2 cellular contexts compared by ENCODE assay signal in the genomic region with DNA sequence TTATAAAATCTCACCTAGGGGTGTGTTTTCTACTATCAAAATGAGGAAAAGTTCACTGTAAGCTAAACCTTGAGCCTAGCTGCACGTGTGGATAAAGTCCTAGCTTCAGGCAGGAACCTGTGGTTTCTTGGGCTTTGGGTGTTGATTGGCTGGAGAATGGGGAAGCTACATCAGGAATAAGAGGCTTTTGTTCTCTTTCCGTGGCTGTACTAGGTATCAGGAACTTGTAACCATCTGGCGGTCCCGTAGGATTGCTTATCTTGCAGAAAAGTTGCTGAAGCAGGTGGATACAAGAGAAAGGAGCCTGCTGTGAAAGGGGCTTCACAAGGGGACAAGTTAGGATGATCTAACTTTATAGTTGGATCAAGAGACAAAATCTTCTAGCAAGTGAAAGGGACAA.
TF ChIP-seq lines count a peak whose summit lies in the region.

No MANE protein-coding gene starts in this region.

TF ChIP-seq in SK-N-SH, 30 proteins besides CTCF, POLR2A, EP300 and RAD21 (continued from another document):
- TF ChIP-seq, protein P1, sequence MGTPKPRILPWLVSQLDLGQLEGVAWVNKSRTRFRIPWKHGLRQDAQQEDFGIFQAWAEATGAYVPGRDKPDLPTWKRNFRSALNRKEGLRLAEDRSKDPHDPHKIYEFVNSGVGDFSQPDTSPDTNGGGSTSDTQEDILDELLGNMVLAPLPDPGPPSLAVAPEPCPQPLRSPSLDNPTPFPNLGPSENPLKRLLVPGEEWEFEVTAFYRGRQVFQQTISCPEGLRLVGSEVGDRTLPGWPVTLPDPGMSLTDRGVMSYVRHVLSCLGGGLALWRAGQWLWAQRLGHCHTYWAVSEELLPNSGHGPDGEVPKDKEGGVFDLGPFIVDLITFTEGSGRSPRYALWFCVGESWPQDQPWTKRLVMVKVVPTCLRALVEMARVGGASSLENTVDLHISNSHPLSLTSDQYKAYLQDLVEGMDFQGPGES (IDR thresholded peaks at IDR 0.05; ENCODE audit: low read depth, low read length) = no peak
- TF ChIP-seq TAF1 (IDR thresholded peaks at IDR 0.05; ENCODE audit: borderline replicate concordance, low read depth, low read length) = no peak
- TF ChIP-seq, protein P2, sequence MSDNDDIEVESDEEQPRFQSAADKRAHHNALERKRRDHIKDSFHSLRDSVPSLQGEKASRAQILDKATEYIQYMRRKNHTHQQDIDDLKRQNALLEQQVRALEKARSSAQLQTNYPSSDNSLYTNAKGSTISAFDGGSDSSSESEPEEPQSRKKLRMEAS (IDR thresholded peaks at IDR 0.05; ENCODE audit: low read depth) = no peak
- TF ChIP-seq GABPA (IDR thresholded peaks at IDR 0.05; ENCODE audit: low read depth) = no peak
- TF ChIP-seq RXRA (IDR thresholded peaks at IDR 0.05; ENCODE audit: borderline replicate concordance, low read depth) = no peak
- TF ChIP-seq, protein P3, sequence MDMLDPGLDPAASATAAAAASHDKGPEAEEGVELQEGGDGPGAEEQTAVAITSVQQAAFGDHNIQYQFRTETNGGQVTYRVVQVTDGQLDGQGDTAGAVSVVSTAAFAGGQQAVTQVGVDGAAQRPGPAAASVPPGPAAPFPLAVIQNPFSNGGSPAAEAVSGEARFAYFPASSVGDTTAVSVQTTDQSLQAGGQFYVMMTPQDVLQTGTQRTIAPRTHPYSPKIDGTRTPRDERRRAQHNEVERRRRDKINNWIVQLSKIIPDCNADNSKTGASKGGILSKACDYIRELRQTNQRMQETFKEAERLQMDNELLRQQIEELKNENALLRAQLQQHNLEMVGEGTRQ (IDR thresholded peaks at IDR 0.05; ENCODE audit: borderline replicate concordance, low read depth, low read length) = no peak
- TF ChIP-seq FOXM1 (IDR thresholded peaks at IDR 0.05; ENCODE audit: low read depth) = no peak
- no peak for TF ChIP-seq GATA2 (CRISPR knock-in tag; IDR thresholded peaks at IDR 0.05)
- TF ChIP-seq YY1 (IDR thresholded peaks at IDR 0.05; ENCODE audit: low read depth) = no peak
- TF ChIP-seq, protein P4, sequence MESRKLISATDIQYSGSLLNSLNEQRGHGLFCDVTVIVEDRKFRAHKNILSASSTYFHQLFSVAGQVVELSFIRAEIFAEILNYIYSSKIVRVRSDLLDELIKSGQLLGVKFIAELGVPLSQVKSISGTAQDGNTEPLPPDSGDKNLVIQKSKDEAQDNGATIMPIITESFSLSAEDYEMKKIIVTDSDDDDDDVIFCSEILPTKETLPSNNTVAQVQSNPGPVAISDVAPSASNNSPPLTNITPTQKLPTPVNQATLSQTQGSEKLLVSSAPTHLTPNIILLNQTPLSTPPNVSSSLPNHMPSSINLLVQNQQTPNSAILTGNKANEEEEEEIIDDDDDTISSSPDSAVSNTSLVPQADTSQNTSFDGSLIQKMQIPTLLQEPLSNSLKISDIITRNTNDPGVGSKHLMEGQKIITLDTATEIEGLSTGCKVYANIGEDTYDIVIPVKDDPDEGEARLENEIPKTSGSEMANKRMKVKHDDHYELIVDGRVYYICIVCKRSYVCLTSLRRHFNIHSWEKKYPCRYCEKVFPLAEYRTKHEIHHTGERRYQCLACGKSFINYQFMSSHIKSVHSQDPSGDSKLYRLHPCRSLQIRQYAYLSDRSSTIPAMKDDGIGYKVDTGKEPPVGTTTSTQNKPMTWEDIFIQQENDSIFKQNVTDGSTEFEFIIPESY (IDR thresholded peaks at IDR 0.05; ENCODE audit: borderline replicate concordance, low read depth) = no peak
- TF ChIP-seq TEAD4 (IDR thresholded peaks at IDR 0.05; ENCODE audit: borderline replicate concordance, insufficient read depth) = no peak
- TF ChIP-seq, protein P5, sequence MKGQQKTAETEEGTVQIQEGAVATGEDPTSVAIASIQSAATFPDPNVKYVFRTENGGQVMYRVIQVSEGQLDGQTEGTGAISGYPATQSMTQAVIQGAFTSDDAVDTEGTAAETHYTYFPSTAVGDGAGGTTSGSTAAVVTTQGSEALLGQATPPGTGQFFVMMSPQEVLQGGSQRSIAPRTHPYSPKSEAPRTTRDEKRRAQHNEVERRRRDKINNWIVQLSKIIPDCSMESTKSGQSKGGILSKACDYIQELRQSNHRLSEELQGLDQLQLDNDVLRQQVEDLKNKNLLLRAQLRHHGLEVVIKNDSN (IDR thresholded peaks at IDR 0.05; ENCODE audit: borderline replicate concordance, low read depth) = no peak
- no peak for TF ChIP-seq ELF1 (IDR thresholded peaks at IDR 0.05)
- no peak for TF ChIP-seq MXI1 (IDR thresholded peaks at IDR 0.05; ENCODE audit: low read depth, low read length)
- TF ChIP-seq MEF2A (IDR thresholded peaks at IDR 0.05; ENCODE audit: borderline replicate concordance, low read depth) = no peak
- TF ChIP-seq FOSL2 (IDR thresholded peaks at IDR 0.05; ENCODE audit: borderline replicate concordance, low read depth) = no peak

TF ChIP-seq in SK-N-SH treated with all-trans-retinoic acid at 6 μM for 48 hours, 23 proteins besides CTCF, POLR2A, EP300 and RAD21:
- TF ChIP-seq, protein P6, sequence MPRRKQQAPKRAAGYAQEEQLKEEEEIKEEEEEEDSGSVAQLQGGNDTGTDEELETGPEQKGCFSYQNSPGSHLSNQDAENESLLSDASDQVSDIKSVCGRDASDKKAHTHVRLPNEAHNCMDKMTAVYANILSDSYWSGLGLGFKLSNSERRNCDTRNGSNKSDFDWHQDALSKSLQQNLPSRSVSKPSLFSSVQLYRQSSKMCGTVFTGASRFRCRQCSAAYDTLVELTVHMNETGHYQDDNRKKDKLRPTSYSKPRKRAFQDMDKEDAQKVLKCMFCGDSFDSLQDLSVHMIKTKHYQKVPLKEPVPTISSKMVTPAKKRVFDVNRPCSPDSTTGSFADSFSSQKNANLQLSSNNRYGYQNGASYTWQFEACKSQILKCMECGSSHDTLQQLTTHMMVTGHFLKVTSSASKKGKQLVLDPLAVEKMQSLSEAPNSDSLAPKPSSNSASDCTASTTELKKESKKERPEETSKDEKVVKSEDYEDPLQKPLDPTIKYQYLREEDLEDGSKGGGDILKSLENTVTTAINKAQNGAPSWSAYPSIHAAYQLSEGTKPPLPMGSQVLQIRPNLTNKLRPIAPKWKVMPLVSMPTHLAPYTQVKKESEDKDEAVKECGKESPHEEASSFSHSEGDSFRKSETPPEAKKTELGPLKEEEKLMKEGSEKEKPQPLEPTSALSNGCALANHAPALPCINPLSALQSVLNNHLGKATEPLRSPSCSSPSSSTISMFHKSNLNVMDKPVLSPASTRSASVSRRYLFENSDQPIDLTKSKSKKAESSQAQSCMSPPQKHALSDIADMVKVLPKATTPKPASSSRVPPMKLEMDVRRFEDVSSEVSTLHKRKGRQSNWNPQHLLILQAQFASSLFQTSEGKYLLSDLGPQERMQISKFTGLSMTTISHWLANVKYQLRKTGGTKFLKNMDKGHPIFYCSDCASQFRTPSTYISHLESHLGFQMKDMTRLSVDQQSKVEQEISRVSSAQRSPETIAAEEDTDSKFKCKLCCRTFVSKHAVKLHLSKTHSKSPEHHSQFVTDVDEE (CRISPR knock-in tag; IDR thresholded peaks at IDR 0.05) = no peak
- TF ChIP-seq, protein P7, sequence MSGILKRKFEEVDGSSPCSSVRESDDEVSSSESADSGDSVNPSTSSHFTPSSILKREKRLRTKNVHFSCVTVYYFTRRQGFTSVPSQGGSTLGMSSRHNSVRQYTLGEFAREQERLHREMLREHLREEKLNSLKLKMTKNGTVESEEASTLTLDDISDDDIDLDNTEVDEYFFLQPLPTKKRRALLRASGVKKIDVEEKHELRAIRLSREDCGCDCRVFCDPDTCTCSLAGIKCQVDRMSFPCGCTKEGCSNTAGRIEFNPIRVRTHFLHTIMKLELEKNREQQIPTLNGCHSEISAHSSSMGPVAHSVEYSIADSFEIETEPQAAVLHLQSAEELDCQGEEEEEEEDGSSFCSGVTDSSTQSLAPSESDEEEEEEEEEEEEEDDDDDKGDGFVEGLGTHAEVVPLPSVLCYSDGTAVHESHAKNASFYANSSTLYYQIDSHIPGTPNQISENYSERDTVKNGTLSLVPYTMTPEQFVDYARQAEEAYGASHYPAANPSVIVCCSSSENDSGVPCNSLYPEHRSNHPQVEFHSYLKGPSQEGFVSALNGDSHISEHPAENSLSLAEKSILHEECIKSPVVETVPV (CRISPR knock-in tag; IDR thresholded peaks at IDR 0.05) = no peak
- TF ChIP-seq GLIS3 (CRISPR knock-in tag; IDR thresholded peaks at IDR 0.05) (no peak), TOX (CRISPR knock-in tag; IDR thresholded peaks at IDR 0.05; ENCODE audit: borderline replicate concordance) (no peak), ZFP3 (CRISPR knock-in tag; IDR thresholded peaks at IDR 0.05) (no peak), ARNTL (CRISPR knock-in tag; IDR thresholded peaks at IDR 0.05; ENCODE audit: borderline replicate concordance, low read depth) (no peak), ZFP30 (CRISPR knock-in tag; IDR thresholded peaks at IDR 0.05) (no peak), ESRRG (CRISPR knock-in tag; IDR thresholded peaks at IDR 0.05) (no peak), ZNF8 (CRISPR knock-in tag; IDR thresholded peaks at IDR 0.05) (no peak), SNAI2 (CRISPR knock-in tag; IDR thresholded peaks at IDR 0.05) (no peak), ZNF70 (CRISPR knock-in tag; IDR thresholded peaks at IDR 0.05) (no peak), ZC3H10 (CRISPR knock-in tag; IDR thresholded peaks at IDR 0.05) (no peak)
